Comparison of ENCODE assay signal across 1 cellular context in the genomic region with DNA sequence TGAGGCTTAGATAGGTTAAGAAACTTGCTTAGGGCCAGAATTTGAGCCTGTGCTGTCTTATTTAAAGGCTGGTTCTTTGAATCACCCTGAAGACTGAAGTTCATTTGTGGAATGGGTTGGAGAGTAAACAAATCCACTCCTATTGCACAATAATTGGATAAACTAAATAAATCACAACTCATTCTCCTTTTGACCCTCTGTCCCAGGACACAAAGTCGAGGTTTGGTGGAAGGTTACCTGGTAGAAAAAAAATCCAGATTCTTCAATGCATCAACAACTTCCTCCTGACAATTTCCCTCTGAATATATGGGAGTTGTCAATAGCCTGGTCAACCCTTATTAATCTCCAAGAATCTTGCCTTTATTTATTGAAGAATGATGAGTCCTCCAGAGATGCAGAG.
TF ChIP-seq lines count a peak whose summit lies in the region.

No MANE protein-coding gene starts in this region.

TF ChIP-seq in HepG2, 621 proteins besides CTCF, POLR2A, EP300 and RAD21 (continued from another document and continues in another):
- TF ChIP-seq, protein P1, sequence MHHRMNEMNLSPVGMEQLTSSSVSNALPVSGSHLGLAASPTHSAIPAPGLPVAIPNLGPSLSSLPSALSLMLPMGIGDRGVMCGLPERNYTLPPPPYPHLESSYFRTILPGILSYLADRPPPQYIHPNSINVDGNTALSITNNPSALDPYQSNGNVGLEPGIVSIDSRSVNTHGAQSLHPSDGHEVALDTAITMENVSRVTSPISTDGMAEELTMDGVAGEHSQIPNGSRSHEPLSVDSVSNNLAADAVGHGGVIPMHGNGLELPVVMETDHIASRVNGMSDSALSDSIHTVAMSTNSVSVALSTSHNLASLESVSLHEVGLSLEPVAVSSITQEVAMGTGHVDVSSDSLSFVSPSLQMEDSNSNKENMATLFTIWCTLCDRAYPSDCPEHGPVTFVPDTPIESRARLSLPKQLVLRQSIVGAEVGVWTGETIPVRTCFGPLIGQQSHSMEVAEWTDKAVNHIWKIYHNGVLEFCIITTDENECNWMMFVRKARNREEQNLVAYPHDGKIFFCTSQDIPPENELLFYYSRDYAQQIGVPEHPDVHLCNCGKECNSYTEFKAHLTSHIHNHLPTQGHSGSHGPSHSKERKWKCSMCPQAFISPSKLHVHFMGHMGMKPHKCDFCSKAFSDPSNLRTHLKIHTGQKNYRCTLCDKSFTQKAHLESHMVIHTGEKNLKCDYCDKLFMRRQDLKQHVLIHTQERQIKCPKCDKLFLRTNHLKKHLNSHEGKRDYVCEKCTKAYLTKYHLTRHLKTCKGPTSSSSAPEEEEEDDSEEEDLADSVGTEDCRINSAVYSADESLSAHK (CRISPR knock-in tag; IDR thresholded peaks at IDR 0.05; ENCODE audit: borderline replicate concordance), result no peak
- no peak for TF ChIP-seq RORA (CRISPR knock-in tag; IDR thresholded peaks at IDR 0.05)
- TF ChIP-seq NFIC (IDR thresholded peaks at IDR 0.05; ENCODE audit: low read length), result peak; percentile 67
- no peak for TF ChIP-seq SPEN (CRISPR knock-in tag; IDR thresholded peaks at IDR 0.05; ENCODE audit: low read depth)
- TF ChIP-seq ZNF773 (CRISPR knock-in tag; IDR thresholded peaks at IDR 0.05; ENCODE audit: borderline replicate concordance), result no peak
- no peak for TF ChIP-seq ZNF629 (CRISPR knock-in tag; conservative IDR thresholded peaks at IDR 0.05)
- TF ChIP-seq, protein P2, sequence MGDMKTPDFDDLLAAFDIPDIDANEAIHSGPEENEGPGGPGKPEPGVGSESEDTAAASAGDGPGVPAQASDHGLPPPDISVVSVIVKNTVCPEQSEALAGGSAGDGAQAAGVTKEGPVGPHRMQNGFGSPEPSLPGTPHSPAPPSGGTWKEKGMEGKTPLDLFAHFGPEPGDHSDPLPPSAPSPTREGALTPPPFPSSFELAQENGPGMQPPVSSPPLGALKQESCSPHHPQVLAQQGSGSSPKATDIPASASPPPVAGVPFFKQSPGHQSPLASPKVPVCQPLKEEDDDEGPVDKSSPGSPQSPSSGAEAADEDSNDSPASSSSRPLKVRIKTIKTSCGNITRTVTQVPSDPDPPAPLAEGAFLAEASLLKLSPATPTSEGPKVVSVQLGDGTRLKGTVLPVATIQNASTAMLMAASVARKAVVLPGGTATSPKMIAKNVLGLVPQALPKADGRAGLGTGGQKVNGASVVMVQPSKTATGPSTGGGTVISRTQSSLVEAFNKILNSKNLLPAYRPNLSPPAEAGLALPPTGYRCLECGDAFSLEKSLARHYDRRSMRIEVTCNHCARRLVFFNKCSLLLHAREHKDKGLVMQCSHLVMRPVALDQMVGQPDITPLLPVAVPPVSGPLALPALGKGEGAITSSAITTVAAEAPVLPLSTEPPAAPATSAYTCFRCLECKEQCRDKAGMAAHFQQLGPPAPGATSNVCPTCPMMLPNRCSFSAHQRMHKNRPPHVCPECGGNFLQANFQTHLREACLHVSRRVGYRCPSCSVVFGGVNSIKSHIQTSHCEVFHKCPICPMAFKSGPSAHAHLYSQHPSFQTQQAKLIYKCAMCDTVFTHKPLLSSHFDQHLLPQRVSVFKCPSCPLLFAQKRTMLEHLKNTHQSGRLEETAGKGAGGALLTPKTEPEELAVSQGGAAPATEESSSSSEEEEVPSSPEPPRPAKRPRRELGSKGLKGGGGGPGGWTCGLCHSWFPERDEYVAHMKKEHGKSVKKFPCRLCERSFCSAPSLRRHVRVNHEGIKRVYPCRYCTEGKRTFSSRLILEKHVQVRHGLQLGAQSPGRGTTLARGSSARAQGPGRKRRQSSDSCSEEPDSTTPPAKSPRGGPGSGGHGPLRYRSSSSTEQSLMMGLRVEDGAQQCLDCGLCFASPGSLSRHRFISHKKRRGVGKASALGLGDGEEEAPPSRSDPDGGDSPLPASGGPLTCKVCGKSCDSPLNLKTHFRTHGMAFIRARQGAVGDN (CRISPR knock-in tag; IDR thresholded peaks at IDR 0.05), result no peak
- TF ChIP-seq, protein P3, sequence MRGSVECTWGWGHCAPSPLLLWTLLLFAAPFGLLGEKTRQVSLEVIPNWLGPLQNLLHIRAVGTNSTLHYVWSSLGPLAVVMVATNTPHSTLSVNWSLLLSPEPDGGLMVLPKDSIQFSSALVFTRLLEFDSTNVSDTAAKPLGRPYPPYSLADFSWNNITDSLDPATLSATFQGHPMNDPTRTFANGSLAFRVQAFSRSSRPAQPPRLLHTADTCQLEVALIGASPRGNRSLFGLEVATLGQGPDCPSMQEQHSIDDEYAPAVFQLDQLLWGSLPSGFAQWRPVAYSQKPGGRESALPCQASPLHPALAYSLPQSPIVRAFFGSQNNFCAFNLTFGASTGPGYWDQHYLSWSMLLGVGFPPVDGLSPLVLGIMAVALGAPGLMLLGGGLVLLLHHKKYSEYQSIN (CRISPR knock-in tag; IDR thresholded peaks at IDR 0.05; ENCODE audit: borderline replicate concordance), result no peak
- TF ChIP-seq ATM (IDR thresholded peaks at IDR 0.05; ENCODE audit: borderline replicate concordance), result no peak
- TF ChIP-seq KDM5B (CRISPR knock-in tag; IDR thresholded peaks at IDR 0.05; ENCODE audit: borderline replicate concordance), result no peak
- TF ChIP-seq, protein P4, sequence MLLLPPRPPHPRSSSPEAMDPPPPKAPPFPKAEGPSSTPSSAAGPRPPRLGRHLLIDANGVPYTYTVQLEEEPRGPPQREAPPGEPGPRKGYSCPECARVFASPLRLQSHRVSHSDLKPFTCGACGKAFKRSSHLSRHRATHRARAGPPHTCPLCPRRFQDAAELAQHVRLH (CRISPR knock-in tag; IDR thresholded peaks at IDR 0.05; ENCODE audit: borderline replicate concordance, low read depth), result no peak
- no peak for TF ChIP-seq ATF7-NPFF (CRISPR knock-in tag; IDR thresholded peaks at IDR 0.05; ENCODE audit: low read depth)
- no peak for TF ChIP-seq NFE2L2 (IDR thresholded peaks at IDR 0.05; ENCODE audit: low read length)
- TF ChIP-seq, protein P5, sequence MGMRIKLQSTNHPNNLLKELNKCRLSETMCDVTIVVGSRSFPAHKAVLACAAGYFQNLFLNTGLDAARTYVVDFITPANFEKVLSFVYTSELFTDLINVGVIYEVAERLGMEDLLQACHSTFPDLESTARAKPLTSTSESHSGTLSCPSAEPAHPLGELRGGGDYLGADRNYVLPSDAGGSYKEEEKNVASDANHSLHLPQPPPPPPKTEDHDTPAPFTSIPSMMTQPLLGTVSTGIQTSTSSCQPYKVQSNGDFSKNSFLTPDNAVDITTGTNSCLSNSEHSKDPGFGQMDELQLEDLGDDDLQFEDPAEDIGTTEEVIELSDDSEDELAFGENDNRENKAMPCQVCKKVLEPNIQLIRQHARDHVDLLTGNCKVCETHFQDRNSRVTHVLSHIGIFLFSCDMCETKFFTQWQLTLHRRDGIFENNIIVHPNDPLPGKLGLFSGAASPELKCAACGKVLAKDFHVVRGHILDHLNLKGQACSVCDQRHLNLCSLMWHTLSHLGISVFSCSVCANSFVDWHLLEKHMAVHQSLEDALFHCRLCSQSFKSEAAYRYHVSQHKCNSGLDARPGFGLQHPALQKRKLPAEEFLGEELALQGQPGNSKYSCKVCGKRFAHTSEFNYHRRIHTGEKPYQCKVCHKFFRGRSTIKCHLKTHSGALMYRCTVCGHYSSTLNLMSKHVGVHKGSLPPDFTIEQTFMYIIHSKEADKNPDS (CRISPR knock-in tag; IDR thresholded peaks at IDR 0.05), result no peak
- TF ChIP-seq ZNF446 (CRISPR knock-in tag; IDR thresholded peaks at IDR 0.05), result no peak
- TF ChIP-seq, protein P6, sequence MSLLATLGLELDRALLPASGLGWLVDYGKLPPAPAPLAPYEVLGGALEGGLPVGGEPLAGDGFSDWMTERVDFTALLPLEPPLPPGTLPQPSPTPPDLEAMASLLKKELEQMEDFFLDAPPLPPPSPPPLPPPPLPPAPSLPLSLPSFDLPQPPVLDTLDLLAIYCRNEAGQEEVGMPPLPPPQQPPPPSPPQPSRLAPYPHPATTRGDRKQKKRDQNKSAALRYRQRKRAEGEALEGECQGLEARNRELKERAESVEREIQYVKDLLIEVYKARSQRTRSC (CRISPR knock-in tag; IDR thresholded peaks at IDR 0.05; ENCODE audit: low read depth), result no peak
- no peak for TF ChIP-seq CBX2 (IDR thresholded peaks at IDR 0.05; ENCODE audit: low read depth, low read length)
- no peak for TF ChIP-seq CBX2 (CRISPR knock-in tag; IDR thresholded peaks at IDR 0.05; ENCODE audit: low read depth)
- TF ChIP-seq, protein P7, sequence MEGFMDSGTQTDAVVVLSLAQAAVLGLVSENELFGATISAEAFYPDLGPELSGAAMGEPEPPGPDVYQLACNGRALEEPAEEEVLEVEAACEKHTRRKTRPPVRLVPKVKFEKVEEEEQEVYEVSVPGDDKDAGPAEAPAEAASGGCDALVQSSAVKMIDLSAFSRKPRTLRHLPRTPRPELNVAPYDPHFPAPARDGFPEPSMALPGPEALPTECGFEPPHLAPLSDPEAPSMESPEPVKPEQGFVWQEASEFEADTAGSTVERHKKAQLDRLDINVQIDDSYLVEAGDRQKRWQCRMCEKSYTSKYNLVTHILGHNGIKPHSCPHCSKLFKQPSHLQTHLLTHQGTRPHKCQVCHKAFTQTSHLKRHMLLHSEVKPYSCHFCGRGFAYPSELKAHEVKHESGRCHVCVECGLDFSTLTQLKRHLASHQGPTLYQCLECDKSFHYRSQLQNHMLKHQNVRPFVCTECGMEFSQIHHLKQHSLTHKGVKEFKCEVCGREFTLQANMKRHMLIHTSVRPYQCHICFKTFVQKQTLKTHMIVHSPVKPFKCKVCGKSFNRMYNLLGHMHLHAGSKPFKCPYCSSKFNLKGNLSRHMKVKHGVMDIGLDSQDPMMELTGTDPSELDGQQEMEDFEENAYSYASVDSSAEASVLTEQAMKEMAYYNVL (CRISPR knock-in tag; IDR thresholded peaks at IDR 0.05; ENCODE audit: borderline replicate concordance), result no peak
- no peak for TF ChIP-seq SRSF4 (IDR thresholded peaks at IDR 0.05; ENCODE audit: low read depth, low read length, poor library complexity, severe bottlenecking)
- peak; percentile 99 for TF ChIP-seq CEBPB (IDR thresholded peaks at IDR 0.05; ENCODE audit: borderline replicate concordance, low read depth, low read length)
- peak; percentile 69; the same call in 1 of the 2 replicates for TF ChIP-seq ERF (CRISPR knock-in tag; IDR thresholded peaks at IDR 0.05)
- no peak for TF ChIP-seq NFKBIZ (CRISPR knock-in tag; IDR thresholded peaks at IDR 0.05)
- no peak for TF ChIP-seq NAIF1 (CRISPR knock-in tag; IDR thresholded peaks at IDR 0.05; ENCODE audit: borderline replicate concordance)
- no peak for TF ChIP-seq ZNF251 (CRISPR knock-in tag; IDR thresholded peaks at IDR 0.05)
- no peak for TF ChIP-seq PAX8 (CRISPR knock-in tag; IDR thresholded peaks at IDR 0.05; ENCODE audit: borderline replicate concordance)
- TF ChIP-seq, protein P8, sequence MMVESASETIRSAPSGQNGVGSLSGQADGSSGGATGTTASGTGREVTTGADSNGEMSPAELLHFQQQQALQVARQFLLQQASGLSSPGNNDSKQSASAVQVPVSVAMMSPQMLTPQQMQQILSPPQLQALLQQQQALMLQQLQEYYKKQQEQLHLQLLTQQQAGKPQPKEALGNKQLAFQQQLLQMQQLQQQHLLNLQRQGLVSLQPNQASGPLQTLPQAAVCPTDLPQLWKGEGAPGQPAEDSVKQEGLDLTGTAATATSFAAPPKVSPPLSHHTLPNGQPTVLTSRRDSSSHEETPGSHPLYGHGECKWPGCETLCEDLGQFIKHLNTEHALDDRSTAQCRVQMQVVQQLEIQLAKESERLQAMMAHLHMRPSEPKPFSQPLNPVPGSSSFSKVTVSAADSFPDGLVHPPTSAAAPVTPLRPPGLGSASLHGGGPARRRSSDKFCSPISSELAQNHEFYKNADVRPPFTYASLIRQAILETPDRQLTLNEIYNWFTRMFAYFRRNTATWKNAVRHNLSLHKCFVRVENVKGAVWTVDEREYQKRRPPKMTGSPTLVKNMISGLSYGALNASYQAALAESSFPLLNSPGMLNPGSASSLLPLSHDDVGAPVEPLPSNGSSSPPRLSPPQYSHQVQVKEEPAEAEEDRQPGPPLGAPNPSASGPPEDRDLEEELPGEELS (CRISPR knock-in tag; IDR thresholded peaks at IDR 0.05), result peak; percentile 89
- TF ChIP-seq HCFC1 (IDR thresholded peaks at IDR 0.05; ENCODE audit: low read depth, low read length), result no peak
- no peak for TF ChIP-seq ZNF136 (CRISPR knock-in tag; IDR thresholded peaks at IDR 0.05; ENCODE audit: low read depth)
- TF ChIP-seq, protein P9, sequence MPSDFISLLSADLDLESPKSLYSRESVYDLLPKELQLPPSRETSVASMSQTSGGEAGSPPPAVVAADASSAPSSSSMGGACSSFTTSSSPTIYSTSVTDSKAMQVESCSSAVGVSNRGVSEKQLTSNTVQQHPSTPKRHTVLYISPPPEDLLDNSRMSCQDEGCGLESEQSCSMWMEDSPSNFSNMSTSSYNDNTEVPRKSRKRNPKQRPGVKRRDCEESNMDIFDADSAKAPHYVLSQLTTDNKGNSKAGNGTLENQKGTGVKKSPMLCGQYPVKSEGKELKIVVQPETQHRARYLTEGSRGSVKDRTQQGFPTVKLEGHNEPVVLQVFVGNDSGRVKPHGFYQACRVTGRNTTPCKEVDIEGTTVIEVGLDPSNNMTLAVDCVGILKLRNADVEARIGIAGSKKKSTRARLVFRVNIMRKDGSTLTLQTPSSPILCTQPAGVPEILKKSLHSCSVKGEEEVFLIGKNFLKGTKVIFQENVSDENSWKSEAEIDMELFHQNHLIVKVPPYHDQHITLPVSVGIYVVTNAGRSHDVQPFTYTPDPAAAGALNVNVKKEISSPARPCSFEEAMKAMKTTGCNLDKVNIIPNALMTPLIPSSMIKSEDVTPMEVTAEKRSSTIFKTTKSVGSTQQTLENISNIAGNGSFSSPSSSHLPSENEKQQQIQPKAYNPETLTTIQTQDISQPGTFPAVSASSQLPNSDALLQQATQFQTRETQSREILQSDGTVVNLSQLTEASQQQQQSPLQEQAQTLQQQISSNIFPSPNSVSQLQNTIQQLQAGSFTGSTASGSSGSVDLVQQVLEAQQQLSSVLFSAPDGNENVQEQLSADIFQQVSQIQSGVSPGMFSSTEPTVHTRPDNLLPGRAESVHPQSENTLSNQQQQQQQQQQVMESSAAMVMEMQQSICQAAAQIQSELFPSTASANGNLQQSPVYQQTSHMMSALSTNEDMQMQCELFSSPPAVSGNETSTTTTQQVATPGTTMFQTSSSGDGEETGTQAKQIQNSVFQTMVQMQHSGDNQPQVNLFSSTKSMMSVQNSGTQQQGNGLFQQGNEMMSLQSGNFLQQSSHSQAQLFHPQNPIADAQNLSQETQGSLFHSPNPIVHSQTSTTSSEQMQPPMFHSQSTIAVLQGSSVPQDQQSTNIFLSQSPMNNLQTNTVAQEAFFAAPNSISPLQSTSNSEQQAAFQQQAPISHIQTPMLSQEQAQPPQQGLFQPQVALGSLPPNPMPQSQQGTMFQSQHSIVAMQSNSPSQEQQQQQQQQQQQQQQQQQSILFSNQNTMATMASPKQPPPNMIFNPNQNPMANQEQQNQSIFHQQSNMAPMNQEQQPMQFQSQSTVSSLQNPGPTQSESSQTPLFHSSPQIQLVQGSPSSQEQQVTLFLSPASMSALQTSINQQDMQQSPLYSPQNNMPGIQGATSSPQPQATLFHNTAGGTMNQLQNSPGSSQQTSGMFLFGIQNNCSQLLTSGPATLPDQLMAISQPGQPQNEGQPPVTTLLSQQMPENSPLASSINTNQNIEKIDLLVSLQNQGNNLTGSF (CRISPR knock-in tag; IDR thresholded peaks at IDR 0.05), result no peak
- no peak for TF ChIP-seq ZSCAN29 (CRISPR knock-in tag; conservative IDR thresholded peaks at IDR 0.05)
- TF ChIP-seq ZNF263 (CRISPR knock-in tag; IDR thresholded peaks at IDR 0.05), result no peak
- TF ChIP-seq ISL2 (CRISPR knock-in tag; IDR thresholded peaks at IDR 0.05), result no peak
- peak; percentile 15 for TF ChIP-seq SKI (IDR thresholded peaks at IDR 0.05; ENCODE audit: partially characterized antibody)
- TF ChIP-seq, protein P10, sequence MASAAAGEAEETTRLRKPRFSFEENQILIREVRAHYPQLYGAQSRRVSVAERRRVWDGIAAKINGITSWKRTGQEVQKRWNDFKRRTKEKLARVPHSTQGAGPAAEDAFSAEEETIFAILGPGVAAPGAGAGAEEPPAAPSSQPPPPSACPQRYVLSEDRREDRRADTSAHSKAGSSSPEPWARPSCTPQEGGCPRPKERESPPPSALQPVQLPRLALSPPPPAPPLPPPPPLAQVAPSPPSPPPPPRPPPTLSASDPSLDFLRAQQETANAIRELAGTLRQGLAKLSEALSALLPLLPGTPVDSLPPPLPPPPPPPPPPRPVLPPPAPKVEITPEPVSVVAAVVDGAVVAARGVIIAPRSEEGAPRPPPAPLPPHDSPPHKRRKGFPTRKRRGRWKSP (CRISPR knock-in tag; IDR thresholded peaks at IDR 0.05), result no peak
